Comparison of ENCODE assay signal across 22 cellular contexts in genomic region chr7:50649259-50649885, GRCh38.
DNase-seq lines count a peak whose midpoint lies in the region; ATAC-seq, FAIRE-seq and TF ChIP-seq lines count a peak whose summit lies in the region.
"Had no signal": no experiment of that assay in that cellular context is flagged by ENCODE, and none has a peak within 500 bp of the region (broad histone marks: within the 10 kb centered on the region; RNA-seq: fewer than 3 reads in every experiment).

No MANE protein-coding gene starts in this region.

- no peak overlapping the region for H3K27ac ChIP-seq in coronary artery
- H3K27ac ChIP-seq in upper lobe of left lung = no peak overlapping the region
- H3K27ac ChIP-seq: BLaER1, GM23248, RWPE1 had no signal

- peak overlapping the region; percentile 54 for H3K27ac Mint-ChIP-seq in neural crest cell (ENCODE audit: unreplicated experiment)

- H3K4me3 ChIP-seq in coronary artery = no peak overlapping the region
- no peak overlapping the region for H3K4me3 ChIP-seq in upper lobe of left lung
- H3K4me3 ChIP-seq: BLaER1, GM12878, GM23248 had no signal

- no peak for ATAC-seq in HG02981 (IDR thresholded peaks at IDR 0.05; ENCODE audit: unreplicated experiment)
- no peak for ATAC-seq in upper lobe of left lung (ENCODE audit: low FRiP score in 2 of 2)
- ATAC-seq: GM12878 had no signal

- no peaks in the 10 kb centered on the region for H3K9me3 ChIP-seq in upper lobe of left lung
- H3K9me3 ChIP-seq: BLaER1 had no signal

- peaks cover 15 to 19% (median 18%) of the 10 kb centered on the region in 4 donors for H3K4me1 ChIP-seq in upper lobe of left lung

- peaks cover 33% of the 10 kb centered on the region for H3K4me1 Mint-ChIP-seq in neural crest cell

- H3K27me3 ChIP-seq in upper lobe of left lung = no peaks in the 10 kb centered on the region
- H3K27me3 ChIP-seq: BLaER1 had no signal

- no peak for TF ChIP-seq EP300 in upper lobe of left lung (IDR thresholded peaks at IDR 0.05)

- TF ChIP-seq CTCF in coronary artery (IDR thresholded peaks at IDR 0.05) (no peak), neural crest cell (conservative IDR thresholded peaks at IDR 0.05) (no peak), upper lobe of left lung (IDR thresholded peaks at IDR 0.05) (no peak)

- H3K36me3 Mint-ChIP-seq in neural crest cell (ENCODE audit: low read depth) = peaks cover 27% of the 10 kb centered on the region

- H3K27me3 Mint-ChIP-seq in neural crest cell (ENCODE audit: low read depth) = no peaks in the 10 kb centered on the region

- peak; percentile 50 for DNase-seq in activated effector memory CD4-positive, alpha-beta T cell treated with anti-CD3 and anti-CD28 coated beads, Interleukin-2, amount 50 U/mL, for 16 hours
- DNase-seq in activated effector memory CD4-positive, alpha-beta T cell treated with Interleukin-2 at 50 U/mL for 16 hours = no peak
- DNase-seq in coronary artery (ENCODE audit: low spot score) (peak; percentile 58), neural crest cell (ENCODE audit: low read depth, low spot score) (no peak), urothelium cell line (ENCODE audit: low spot score) (no peak), mucosa of gallbladder (ENCODE audit: low spot score) (no peak), upper lobe of left lung (no peak)
- DNase-seq: DND-41, GM23248, KBM-7, MV-4-11, NCI-H1417, NCI-H1930, NCI-H2171, NCI-H446 treated with DMSO at 0.1 percent for 48 hours, NCI-H748 treated with DMSO at 0.1 percent for 48 hours had no signal

- peak; percentile 72 for FAIRE-seq in urothelium cell line (lab: Jason Lieb, UNC)
- FAIRE-seq: A204.1, G401.6, GM12878 had no signal

- H3K4me3 Mint-ChIP-seq in neural crest cell = no peak overlapping the region

- no peak for TF ChIP-seq POLR2A in upper lobe of left lung (IDR thresholded peaks at IDR 0.05)

- no peaks in the 10 kb centered on the region for H3K9me3 Mint-ChIP-seq in neural crest cell

- H3K36me3 ChIP-seq in upper lobe of left lung = peaks cover 0 to 6% (median 0%) of the 10 kb centered on the region in 4 donors

- WGBS in upper lobe of left lung, 2 donors = 93% methylated on average over 7 of the region's 7 CpGs

Comparison
In these comparisons a context has a peak if more than half of its experiments do, and no peak if none do; other contexts are left out.
1. DNase-seq: peak in activated effector memory CD4-positive, alpha-beta T cell treated with anti-CD3 and anti-CD28 coated beads, Interleukin-2, amount 50 U/mL, for 16 hours (single experiment) and coronary artery (single experiment); none in activated effector memory CD4-positive, alpha-beta T cell treated with Interleukin-2 at 50 U/mL for 16 hours (single experiment), neural crest cell (single experiment), urothelium cell line (single experiment), mucosa of gallbladder (single experiment) and upper lobe of left lung (0 of 2).